8 cellular contexts compared by ENCODE assay signal in genomic region chrX:46686003-46686645, GRCh38.
DNase-seq lines count a peak whose midpoint lies in the region; ATAC-seq and TF ChIP-seq lines count a peak whose summit lies in the region.

No MANE protein-coding gene starts in this region.

- no peak overlapping the region for H2BK5ac ChIP-seq in mesendoderm (ENCODE audit: low read length)

- peak; percentile 48 for TF ChIP-seq CTCF in coronary artery (IDR thresholded peaks at IDR 0.05)
- peak; percentile 46 to 51 (median 49) for TF ChIP-seq CTCF in uterus (IDR thresholded peaks at IDR 0.05)

- no peak for TF ChIP-seq POLR2A in uterus (IDR thresholded peaks at IDR 0.05)

- H2BK120ac ChIP-seq in mesendoderm (ENCODE audit: low read depth, low read length), result no peak overlapping the region

- no peaks in the 10 kb centered on the region for H3K9me3 ChIP-seq in uterus

- no peak overlapping the region for H3K27ac Mint-ChIP-seq in T-cell

- H3K79me2 ChIP-seq in mesendoderm (ENCODE audit: control insufficient read depth, insufficient read depth, low read length), result no peaks in the 10 kb centered on the region

- H3K9me3 Mint-ChIP-seq in T-cell, result no peaks in the 10 kb centered on the region

- H3K18ac ChIP-seq in mesendoderm (ENCODE audit: low read length), result no peak overlapping the region

- H3K27me3 ChIP-seq in mesendoderm (ENCODE audit: insufficient read depth, low read length, poor library complexity), result no peaks in the 10 kb centered on the region
- H3K27me3 ChIP-seq in uterus, result no peaks in the 10 kb centered on the region

- DNase-seq in activated T-cell treated with anti-CD3 and anti-CD28 coated beads for 1 hour (ENCODE audit: low read depth), result peak; percentile 9
- no peak for DNase-seq in activated T-cell treated with anti-CD3 and anti-CD28 coated beads, Interleukin-2, amount 50 U/mL, for 1 hour
- peak; percentile 15 for DNase-seq in HK-2 (ENCODE audit: unreplicated experiment)
- peak in 27 of 34 experiments; percentile 0 to 31 (median 14) for DNase-seq in T-cell
- DNase-seq in coronary artery (ENCODE audit: low spot score), result no peak
- peak; percentile 38 for DNase-seq in mesendoderm
- DNase-seq in uterus, result peak; percentile 13 to 17

- no peak overlapping the region for H2BK15ac ChIP-seq in mesendoderm (replicated peaks; ENCODE audit: low read depth)

- no peaks in the 10 kb centered on the region for H3K79me1 ChIP-seq in mesendoderm (ENCODE audit: low read length)

- no peak overlapping the region for H4K8ac ChIP-seq in mesendoderm (ENCODE audit: low read depth, low read length)

- H3K4me1 ChIP-seq in mesendoderm (ENCODE audit: control insufficient read depth, low read depth, low read length) (no peaks in the 10 kb centered on the region), uterus (no peaks in the 10 kb centered on the region)

- CTCF ChIA-PET in T-cell (lab: Charles Lee), result interaction anchor here in 1 of 2 donors (1.5 kb wide), 1 partner anchor 11 kb away, joined by 3 read pairs; no protein-coding TSS in a partner anchor

- ATAC-seq in T-cell (replicated peaks in 1 of 4) (peak in 2 of 4 experiments; percentile 46 to 56), GM18868 (IDR thresholded peaks at IDR 0.05; ENCODE audit: unreplicated experiment) (no peak)

- H3K4me2 ChIP-seq in mesendoderm (ENCODE audit: low read length), result no peak overlapping the region

- H3K4ac ChIP-seq in mesendoderm (ENCODE audit: low read depth, low read length), result no peak overlapping the region

- no peak overlapping the region for H3K4me3 Mint-ChIP-seq in T-cell

- no peak overlapping the region for H3K27ac ChIP-seq in coronary artery
- H3K27ac ChIP-seq in mesendoderm (ENCODE audit: low read depth, low read length), result no peak overlapping the region
- no peak overlapping the region for H3K27ac ChIP-seq in uterus

- H3K36me3 ChIP-seq in mesendoderm (ENCODE audit: control insufficient read depth, insufficient read depth, low read length) (no peaks in the 10 kb centered on the region), uterus (no peaks in the 10 kb centered on the region)

- H3K4me3 ChIP-seq in coronary artery, result no peak overlapping the region
- H3K4me3 ChIP-seq in mesendoderm (ENCODE audit: low read length), result no peak overlapping the region
- H3K4me3 ChIP-seq in uterus, result no peak overlapping the region

- H2AK5ac ChIP-seq in mesendoderm (ENCODE audit: low read length), result no peak overlapping the region

- no peak overlapping the region for H3K9ac ChIP-seq in mesendoderm (ENCODE audit: low read length)

- no CpG with 5 or more reads among the region's 5 CpGs for WGBS in mesendoderm (ENCODE audit: extremely low coverage, insufficient coverage, low lambda C conversion rate)

- no peak overlapping the region for H3K23ac ChIP-seq in mesendoderm (ENCODE audit: low read length)

- peaks cover 0 to 16% of the 10 kb centered on the region in 2 donors for H3K27me3 Mint-ChIP-seq in T-cell

- no peak overlapping the region for H4K5ac ChIP-seq in mesendoderm (ENCODE audit: low read length)

- H3K4me1 Mint-ChIP-seq in T-cell, result peaks cover 0 to 2% (median 0%) of the 10 kb centered on the region in 3 donors

- H3K36me3 Mint-ChIP-seq in T-cell, result no peaks in the 10 kb centered on the region

- POLR2A ChIA-PET in T-cell (lab: Charles Lee), result interaction anchor here in 1 of 2 donors (0.6 kb wide), 1 partner anchor 129 kb away, joined by 3 read pairs; no protein-coding TSS in a partner anchor

- intact Hi-C loops in uterus (cut with DNase I; ENCODE audit: low total_unique reads), result no loop called here

- H3K56ac ChIP-seq in mesendoderm (ENCODE audit: low read length), result no peak overlapping the region

Comparison
In these comparisons a context has a peak if more than half of its experiments do, and no peak if none do; other contexts are left out.
1. DNase-seq: peak in activated T-cell treated with anti-CD3 and anti-CD28 coated beads for 1 hour (single experiment), HK-2 (single experiment), T-cell (27 of 34), mesendoderm (single experiment) and uterus (2 of 2); none in activated T-cell treated with anti-CD3 and anti-CD28 coated beads, Interleukin-2, amount 50 U/mL, for 1 hour (single experiment) and coronary artery (single experiment).